Comparison of ENCODE assay signal across 17 cellular contexts in genomic region chr1:205300149-205300548, GRCh38. TPM values are rescaled to one million over a fixed set of nuclear protein-coding genes. Genes with fewer than 3 reads are reported as not detected.
DNase-seq lines count a peak whose midpoint lies in the region; TF ChIP-seq lines count a peak whose summit lies in the region.
"Had no signal": no experiment of that assay in that cellular context is flagged by ENCODE, and none has a peak within 500 bp of the region (broad histone marks: within the 10 kb centered on the region; RNA-seq: fewer than 3 reads in every experiment).

No MANE protein-coding gene starts in this region.

- no peaks in the 10 kb centered on the region for H3K4me1 ChIP-seq in breast epithelium

- in situ Hi-C loops in brain microvascular endothelial cell (cut with HindIII; ENCODE audit: low pct_ligation_motif_present, low sequenced_read_pairs), result no loop called here

- H3K27ac ChIP-seq in breast epithelium (no peak overlapping the region), brain microvascular endothelial cell (peak overlapping the region; percentile 95)

- H3K4me1 Mint-ChIP-seq in MCF 10A (ENCODE audit: insufficient read depth, unreplicated experiment), result peaks cover 56% of the 10 kb centered on the region
- H3K4me1 Mint-ChIP-seq in mesothelial cell of epicardium, result peaks cover 51% of the 10 kb centered on the region
- H3K4me1 Mint-ChIP-seq in type B pancreatic cell (ENCODE audit: unreplicated experiment), result peaks cover 42% of the 10 kb centered on the region

- peaks cover 32% of the 10 kb centered on the region for H3K36me3 Mint-ChIP-seq in MCF 10A (ENCODE audit: insufficient read depth, unreplicated experiment)
- peaks cover 11% of the 10 kb centered on the region for H3K36me3 Mint-ChIP-seq in mesothelial cell of epicardium
- H3K36me3 Mint-ChIP-seq in type B pancreatic cell, result peaks cover 13% of the 10 kb centered on the region

- H3K4me3 ChIP-seq in breast epithelium, result no peak overlapping the region
- H3K4me3 ChIP-seq in brain microvascular endothelial cell (ENCODE audit: low read depth, low read length), result no peak overlapping the region

- peak overlapping the region; percentile 26 for H3K27ac Mint-ChIP-seq in MCF 10A (ENCODE audit: low read depth, unreplicated experiment)
- H3K27ac Mint-ChIP-seq in mesothelial cell of epicardium, result peak overlapping the region; percentile 96
- peak overlapping the region; percentile 90 for H3K27ac Mint-ChIP-seq in type B pancreatic cell

- DNase-seq in MCF 10A (ENCODE audit: unreplicated experiment) (no peak), breast epithelium (ENCODE audit: low spot score in 2 of 2) (no peak), brain microvascular endothelial cell (no peak), mesothelial cell of epicardium (ENCODE audit: low spot score in 2 of 2, unreplicated experiment in 2 of 2) (no peak), type B pancreatic cell (ENCODE audit: extremely low spot score, unreplicated experiment) (no peak), pons (ENCODE audit: low spot score) (no peak), erythroblast (lab: John Stamatoyannopoulos, UW) (no peak), Kasumi-1 (lab: John Stamatoyannopoulos, UW) (no peak)
- DNase-seq: activated CD4-positive, alpha-beta T cell treated with anti-CD3 and anti-CD28 coated beads for 48 hours; activated T-cell treated with anti-CD3 and anti-CD28 coated beads for 4 hours; NCI-H1436 treated with DMSO at 0.1 percent for 48 hours; NCI-H510A; RPMI8226; T-helper 2 cell had no signal

- H3K9me3 ChIP-seq in breast epithelium, result no peaks in the 10 kb centered on the region

- TF ChIP-seq POLR2A in breast epithelium (IDR thresholded peaks at IDR 0.05) (no peak), erythroblast (IDR thresholded peaks at IDR 0.05; ENCODE audit: low read length) (no peak)

- intact Hi-C loops in MCF 10A (cut with micrococcal nuclease), result no loop called here
- intact Hi-C loops in breast epithelium (cut with DNase I; ENCODE audit: low total_unique reads), result no loop called here

- BruUV-seq in MCF 10A (replicated peaks; lab: Mats Ljungman, UMichigan), result no TSS peak

- H3K4me3 Mint-ChIP-seq in MCF 10A (ENCODE audit: unreplicated experiment) (no peak overlapping the region), mesothelial cell of epicardium (no peak overlapping the region), type B pancreatic cell (no peak overlapping the region)
- H3K4me3 Mint-ChIP-seq: activated naive CD8-positive, alpha-beta T cell had no signal

- H3K27me3 Mint-ChIP-seq in MCF 10A (ENCODE audit: insufficient read depth, unreplicated experiment), result no peaks in the 10 kb centered on the region
- H3K27me3 Mint-ChIP-seq in mesothelial cell of epicardium (ENCODE audit: low read depth), result no peaks in the 10 kb centered on the region
- H3K27me3 Mint-ChIP-seq in type B pancreatic cell, result no peaks in the 10 kb centered on the region
- H3K27me3 Mint-ChIP-seq: activated naive CD8-positive, alpha-beta T cell had no signal

- H3K9me3 Mint-ChIP-seq in MCF 10A (ENCODE audit: unreplicated experiment) (no peaks in the 10 kb centered on the region), mesothelial cell of epicardium (no peaks in the 10 kb centered on the region), type B pancreatic cell (no peaks in the 10 kb centered on the region)

- POLR2A ChIA-PET in MCF 10A (lab: Yijun Ruan, JAX), result interaction anchor here (1.5 to 13.2 kb wide), 4 partner anchors 15 to 244 kb away, joined by 3 to 243 read pairs (median 103); partner anchors contain the start of gene NUAK2

- H3K36me3 ChIP-seq in breast epithelium (no peaks in the 10 kb centered on the region), brain microvascular endothelial cell (replicated peaks) (peaks cover 35% of the 10 kb centered on the region)

- CTCF ChIA-PET in MCF 10A (lab: Yijun Ruan, JAX), result interaction anchor here (0.6 to 17.1 kb wide), 8 partner anchors 16 to 154 kb away, joined by 3 to 197 read pairs (median 6); partner anchors contain the start of gene NUAK2

- no peak for TF ChIP-seq CTCF in MCF 10A (IDR thresholded peaks at IDR 0.05; ENCODE audit: unreplicated experiment)
- no peak for TF ChIP-seq CTCF in breast epithelium (IDR thresholded peaks at IDR 0.05)
- TF ChIP-seq CTCF in brain microvascular endothelial cell (IDR thresholded peaks at IDR 0.05; ENCODE audit: low read depth, low read length, missing control alignments), result no peak
- no peak for TF ChIP-seq CTCF in mesothelial cell of epicardium (IDR thresholded peaks at IDR 0.05; ENCODE audit: unreplicated experiment)
- no peak for TF ChIP-seq CTCF in type B pancreatic cell (conservative IDR thresholded peaks at IDR 0.05)

- H3K27me3 ChIP-seq in breast epithelium (no peaks in the 10 kb centered on the region), brain microvascular endothelial cell (replicated peaks) (no peaks in the 10 kb centered on the region)

RNA-seq across cellular contexts. Expression of gene NUAK2, which starts 21.4 kb away (rescaled TPM):
- total RNA-seq in MCF 10A (2022), result 2.8 and 6.0 TPM in 2 replicates
- 1 to 10 TPM in 2 of 3 donors, under 1 TPM in 1; 0.98 to 2.2 (median 1.1) TPM for total RNA-seq in breast epithelium
- 5.7 to 6.2 TPM (median 5.8 TPM) in 3 replicates for total RNA-seq in mesothelial cell of epicardium
- total RNA-seq in type B pancreatic cell (ENCODE audit: low replicate concordance), result 13.5 and 17.7 TPM in 2 replicates

RNA-seq across cellular contexts. Expression of gene KLHDC8A, which starts 56.6 kb away (rescaled TPM):
- not detected in 2 replicates for total RNA-seq in MCF 10A (2022)
- not detected for total RNA-seq in breast epithelium
- total RNA-seq in mesothelial cell of epicardium, result 0.51 to 1.2 TPM (median 0.79 TPM) in 3 replicates
- total RNA-seq in type B pancreatic cell (ENCODE audit: low replicate concordance), result 0.50 and 3.9 TPM in 2 replicates
- total RNA-seq: A673, endothelial cell of umbilical vein had no signal

Comparison
In these comparisons a context has a peak if more than half of its experiments do, and no peak if none do; other contexts are left out.
1. H3K27ac Mint-ChIP-seq: peak in every context shown above with its lines; median percentile 96 in mesothelial cell of epicardium; 90 in type B pancreatic cell; 26 in MCF 10A.